25 cellular contexts compared by ENCODE assay signal in genomic region chr16:7744546-7745294, GRCh38.
DNase-seq lines count a peak whose midpoint lies in the region; ATAC-seq and TF ChIP-seq lines count a peak whose summit lies in the region.
"Had no signal": no experiment of that assay in that cellular context is flagged by ENCODE, and none has a peak within 500 bp of the region (broad histone marks: within the 10 kb centered on the region; RNA-seq: fewer than 3 reads in every experiment).

No MANE protein-coding gene starts in this region.

- H3K9me3 ChIP-seq in esophagus (ENCODE audit: control insufficient read depth in 2 of 2, insufficient read depth in 1 of 2, low read depth in 1 of 2, low read length in 1 of 2) (peaks cover 0 to 4% of the 10 kb centered on the region in 2 donors), endodermal cell (ENCODE audit: control insufficient read depth, low read length) (no peaks in the 10 kb centered on the region), WERI-Rb-1 (ENCODE audit: severe bottlenecking) (no peaks in the 10 kb centered on the region)
- H3K9me3 ChIP-seq: neutrophil, Peyer's patch had no signal

- H3K4me1 Mint-ChIP-seq in neural crest cell (no peaks in the 10 kb centered on the region), endodermal cell (peaks cover 22% of the 10 kb centered on the region)
- H3K4me1 Mint-ChIP-seq: activated CD4-positive, alpha-beta T cell treated with anti-CD3 and anti-CD28 coated beads, Interleukin-2, amount 10 ng/mL, durations not matched to agents 24 days and 14 days; activated naive CD8-positive, alpha-beta T cell treated with anti-CD3 and anti-CD28 coated beads, Interleukin-2, amount 50 U/mL, for 24 hours had no signal

- no peaks in the 10 kb centered on the region for H3K36me3 Mint-ChIP-seq in neural crest cell (ENCODE audit: low read depth)
- H3K36me3 Mint-ChIP-seq in endodermal cell (ENCODE audit: low read depth): no peaks in the 10 kb centered on the region

- 28 to 42% methylated on average over 8 of the region's 8 CpGs for WGBS in esophagus, 2 donors
- WGBS in endodermal cell (ENCODE audit: insufficient coverage in 1 of 2, insufficient read length in 1 of 2), 2 experiments: 85 to 92% methylated on average over 7 to 8 of the region's 8 CpGs

- no peaks in the 10 kb centered on the region for H3K9me3 Mint-ChIP-seq in neural crest cell
- H3K9me3 Mint-ChIP-seq in endodermal cell: no peaks in the 10 kb centered on the region

- H3K27me3 ChIP-seq in esophagus (ENCODE audit: control insufficient read depth in 1 of 2, insufficient read depth in 2 of 2, low read length in 2 of 2) (no peaks in the 10 kb centered on the region), endodermal cell (ENCODE audit: control insufficient read depth, insufficient read depth, low read length, poor library complexity, severe bottlenecking) (peaks cover 30% of the 10 kb centered on the region), WERI-Rb-1 (ENCODE audit: insufficient read depth, low read depth, severe bottlenecking) (no peaks in the 10 kb centered on the region)
- H3K27me3 ChIP-seq: neutrophil, Peyer's patch had no signal

- peaks cover 0 to 3% of the 10 kb centered on the region in 2 donors for H3K4me1 ChIP-seq in esophagus (ENCODE audit: control insufficient read depth in 2 of 2, insufficient read depth in 2 of 2, low read length in 1 of 2)
- H3K4me1 ChIP-seq in endodermal cell (ENCODE audit: control insufficient read depth, insufficient read depth, low read length): peaks cover 10% of the 10 kb centered on the region
- H3K4me1 ChIP-seq: Peyer's patch had no signal

- TF ChIP-seq CTCF in neural crest cell (conservative IDR thresholded peaks at IDR 0.05): no peak
- TF ChIP-seq CTCF in endodermal cell (conservative IDR thresholded peaks at IDR 0.05): no peak
- TF ChIP-seq CTCF in WERI-Rb-1 (IDR thresholded peaks at IDR 0.05; ENCODE audit: low read depth, low read length): no peak

- no peak overlapping the region for H3K9ac ChIP-seq in endodermal cell (ENCODE audit: extremely low read depth, low read length, poor library complexity, severe bottlenecking)

- peak overlapping the region; percentile 62 for H3K27ac Mint-ChIP-seq in neural crest cell (ENCODE audit: unreplicated experiment)
- no peak overlapping the region for H3K27ac Mint-ChIP-seq in endodermal cell
- H3K27ac Mint-ChIP-seq: activated CD4-positive, alpha-beta T cell treated with anti-CD3 and anti-CD28 coated beads, Interleukin-2, amount 10 ng/mL, durations not matched to agents 24 days and 14 days; activated naive CD8-positive, alpha-beta T cell treated with anti-CD3 and anti-CD28 coated beads, Interleukin-2, amount 50 U/mL, for 24 hours had no signal

- ATAC-seq in HG03039 (IDR thresholded peaks at IDR 0.05; ENCODE audit: unreplicated experiment): no peak
- ATAC-seq: activated naive CD8-positive, alpha-beta T cell treated with anti-CD3 and anti-CD28 coated beads, Interleukin-2, amount 50 U/mL, for 24 hours had no signal

- DNase-seq in NCI-H748 (lab: John Stamatoyannopoulos, UW; ENCODE audit: unreplicated experiment): peak; percentile 11
- no peak for DNase-seq in NCI-H748 treated with DMSO at 0.1 percent for 48 hours (lab: John Stamatoyannopoulos, UW)
- DNase-seq in neural crest cell (ENCODE audit: low read depth, low spot score): no peak
- DNase-seq in endodermal cell: no peak
- DNase-seq in WERI-Rb-1: no peak
- no peak for DNase-seq in retina
- DNase-seq: activated CD4-positive, alpha-beta T cell treated with anti-CD3 and anti-CD28 coated beads, Interleukin-2, amount 10 ng/mL, durations not matched to agents 24 days and 14 days; activated naive CD8-positive, alpha-beta T cell treated with anti-CD3 and anti-CD28 coated beads, Interleukin-2, amount 50 U/mL, for 24 hours; activated T-cell treated with anti-CD3 and anti-CD28 coated beads, Interleukin-2, amount 50 U/mL, for 48 hours; DND-41; effector memory CD4-positive, alpha-beta T cell; erythroblast; foreskin fibroblast; KBM-7; mesenchymal stem cell; NCI-H1105 treated with DMSO at 0.1 percent for 48 hours; NCI-H510A; Peyer's patch; SIG-M5; stimulated activated CD4-positive, alpha-beta T cell treated with anti-CD3 and anti-CD28 coated beads, Interleukin-2, amount 100 ng/mL, for 24 hours had no signal

- H3K4me3 ChIP-seq in esophagus (ENCODE audit: low read depth in 1 of 2, low read length in 2 of 2) (no peak overlapping the region), endodermal cell (ENCODE audit: low read length) (no peak overlapping the region), WERI-Rb-1 (ENCODE audit: low read depth, low read length) (no peak overlapping the region)
- H3K4me3 ChIP-seq: Peyer's patch, smooth muscle cell had no signal

- H3K36me3 ChIP-seq in esophagus (ENCODE audit: control insufficient read depth in 2 of 2, insufficient read depth in 2 of 2, low read length in 1 of 2): no peaks in the 10 kb centered on the region
- H3K36me3 ChIP-seq in endodermal cell (ENCODE audit: control insufficient read depth, insufficient read depth, low read length): no peaks in the 10 kb centered on the region
- no peaks in the 10 kb centered on the region for H3K36me3 ChIP-seq in WERI-Rb-1
- H3K36me3 ChIP-seq: neutrophil, Peyer's patch had no signal

- H3K27me3 Mint-ChIP-seq in neural crest cell (ENCODE audit: low read depth): peaks cover 20% of the 10 kb centered on the region
- H3K27me3 Mint-ChIP-seq in endodermal cell (ENCODE audit: insufficient read depth): peaks cover 25% of the 10 kb centered on the region
- H3K27me3 Mint-ChIP-seq: activated CD4-positive, alpha-beta T cell treated with anti-CD3 and anti-CD28 coated beads, Interleukin-2, amount 10 ng/mL, durations not matched to agents 24 days and 14 days; activated naive CD8-positive, alpha-beta T cell treated with anti-CD3 and anti-CD28 coated beads, Interleukin-2, amount 50 U/mL, for 24 hours had no signal

- no peak overlapping the region for H3K4me3 Mint-ChIP-seq in neural crest cell
- no peak overlapping the region for H3K4me3 Mint-ChIP-seq in endodermal cell
- H3K4me3 Mint-ChIP-seq: activated CD4-positive, alpha-beta T cell treated with anti-CD3 and anti-CD28 coated beads, Interleukin-2, amount 10 ng/mL, durations not matched to agents 24 days and 14 days; activated naive CD8-positive, alpha-beta T cell treated with anti-CD3 and anti-CD28 coated beads, Interleukin-2, amount 50 U/mL, for 24 hours had no signal

- H3K27ac ChIP-seq in esophagus (ENCODE audit: low read depth in 2 of 2, low read length in 1 of 2) (peak overlapping the region; percentile 21 to 71), endodermal cell (ENCODE audit: low read depth, low read length) (no peak overlapping the region), WERI-Rb-1 (no peak overlapping the region)
- H3K27ac ChIP-seq: 22Rv1, neutrophil had no signal

Comparison
In these comparisons a context has a peak if more than half of its experiments do, and no peak if none do; other contexts are left out.
1. H3K27ac ChIP-seq: peak in esophagus (2 of 2); none in endodermal cell (single experiment) and WERI-Rb-1 (single experiment).